In the genomic region with DNA sequence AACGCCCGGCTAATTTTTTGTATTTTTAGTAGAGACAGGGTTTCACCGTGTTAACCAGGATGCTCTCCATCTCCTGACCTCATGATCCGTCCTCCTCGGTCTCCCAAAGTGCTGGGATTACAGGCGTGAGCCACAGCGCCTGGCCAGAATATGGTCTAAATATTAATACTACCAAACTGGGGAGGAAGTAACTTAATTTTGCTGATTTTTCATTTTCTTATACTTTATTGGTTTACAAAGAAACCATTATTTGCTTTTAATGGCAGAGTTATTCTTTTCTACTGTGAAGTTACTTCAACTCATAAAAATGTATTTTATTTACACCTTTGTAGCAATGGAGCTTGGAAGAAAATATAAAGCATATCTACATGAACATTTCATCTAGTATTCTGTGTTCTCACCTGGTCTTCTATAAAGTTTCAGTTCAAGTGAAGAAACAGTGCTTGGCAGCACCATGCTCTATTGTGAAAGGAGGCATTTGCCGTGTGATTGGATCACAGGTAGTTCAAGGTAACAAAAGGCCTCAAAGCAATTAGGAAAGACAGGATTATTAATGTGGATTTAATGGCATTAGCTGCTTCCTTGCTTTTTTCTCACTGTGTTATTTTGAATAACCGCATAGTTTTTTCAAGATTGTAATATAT, we compare ENCODE assay signal across 37 cellular contexts.
"Had no signal": no experiment of that assay in that cellular context is flagged by ENCODE, and none has a peak within 500 bp of the region (broad histone marks: within the 10 kb centered on the region; RNA-seq: fewer than 3 reads in every experiment).

No MANE protein-coding gene starts in this region.

- H3K9me3 Mint-ChIP-seq: activated B cell treated with CpG ODN at 0.5 μM for 24 hours; activated CD4-positive, alpha-beta memory T cell treated with anti-CD3 and anti-CD28 coated beads, Interleukin-2, amount 10 ng/mL, durations not matched to agents 7 days and 5 days; activated naive CD8-positive, alpha-beta T cell treated with anti-CD3 and anti-CD28 coated beads for 36 hours; activated T-cell treated with anti-CD3 and anti-CD28 coated beads, Interleukin-2, amount 50 U/mL, for 72 hours; activated T-helper 17 cell treated with anti-CD3 and anti-CD28 coated beads, Interleukin-2, amount 50 U/mL, for 72 hours had no signal

- ATAC-seq: activated CD8-positive, alpha-beta memory T cell treated with anti-CD3 and anti-CD28 coated beads, Interleukin-2, amount 10 ng/mL, durations not matched to agents 7 days and 5 days; activated T-cell treated with anti-CD3 and anti-CD28 coated beads, Interleukin-2, amount 50 U/mL, for 72 hours; activated T-helper 17 cell treated with anti-CD3 and anti-CD28 coated beads, Interleukin-2, amount 50 U/mL, for 72 hours; Right ventricle myocardium inferior; SK-N-SH treated with all-trans-retinoic acid at 6 μM for 48 hours had no signal

- H3K27me3 ChIP-seq: brain microvascular endothelial cell had no signal

- H3K27ac ChIP-seq: brain microvascular endothelial cell, KMS-11, PC-9, RWPE1, VCaP had no signal

- H3K27ac Mint-ChIP-seq: activated B cell treated with CpG ODN at 0.5 μM for 24 hours; activated CD4-positive, alpha-beta memory T cell treated with anti-CD3 and anti-CD28 coated beads, Interleukin-2, amount 10 ng/mL, durations not matched to agents 7 days and 5 days; activated CD8-positive, alpha-beta memory T cell treated with anti-CD3 and anti-CD28 coated beads, Interleukin-2, amount 10 ng/mL, durations not matched to agents 7 days and 5 days; activated naive CD8-positive, alpha-beta T cell treated with anti-CD3 and anti-CD28 coated beads for 36 hours; activated T-cell treated with anti-CD3 and anti-CD28 coated beads, Interleukin-2, amount 50 U/mL, for 72 hours; activated T-helper 17 cell treated with anti-CD3 and anti-CD28 coated beads, Interleukin-2, amount 50 U/mL, for 72 hours had no signal

- H3K4me2 ChIP-seq: KMS-11, PC-9 had no signal

- H3K4me3 Mint-ChIP-seq: activated B cell treated with CpG ODN at 0.5 μM for 24 hours; activated CD4-positive, alpha-beta memory T cell treated with anti-CD3 and anti-CD28 coated beads, Interleukin-2, amount 10 ng/mL, durations not matched to agents 7 days and 5 days; activated CD8-positive, alpha-beta memory T cell treated with anti-CD3 and anti-CD28 coated beads, Interleukin-2, amount 10 ng/mL, durations not matched to agents 7 days and 5 days; activated naive CD8-positive, alpha-beta T cell treated with anti-CD3 and anti-CD28 coated beads for 36 hours; activated T-cell treated with anti-CD3 and anti-CD28 coated beads, Interleukin-2, amount 50 U/mL, for 72 hours; activated T-helper 17 cell treated with anti-CD3 and anti-CD28 coated beads, Interleukin-2, amount 50 U/mL, for 72 hours had no signal

- H3K27me3 Mint-ChIP-seq: activated B cell treated with CpG ODN at 0.5 μM for 24 hours; activated CD4-positive, alpha-beta memory T cell treated with anti-CD3 and anti-CD28 coated beads, Interleukin-2, amount 10 ng/mL, durations not matched to agents 7 days and 5 days; activated CD8-positive, alpha-beta memory T cell treated with anti-CD3 and anti-CD28 coated beads, Interleukin-2, amount 10 ng/mL, durations not matched to agents 7 days and 5 days; activated naive CD8-positive, alpha-beta T cell treated with anti-CD3 and anti-CD28 coated beads for 36 hours; activated T-helper 17 cell treated with anti-CD3 and anti-CD28 coated beads, Interleukin-2, amount 50 U/mL, for 72 hours had no signal

- H2AFZ ChIP-seq: PC-9 had no signal

- H3K4me1 Mint-ChIP-seq: activated B cell treated with CpG ODN at 0.5 μM for 24 hours; activated CD8-positive, alpha-beta memory T cell treated with anti-CD3 and anti-CD28 coated beads, Interleukin-2, amount 10 ng/mL, durations not matched to agents 7 days and 5 days; activated T-helper 17 cell treated with anti-CD3 and anti-CD28 coated beads, Interleukin-2, amount 50 U/mL, for 72 hours had no signal

- DNase-seq: activated B cell treated with CpG ODN at 0.5 μM for 24 hours; activated CD4-positive, alpha-beta memory T cell treated with anti-CD3 and anti-CD28 coated beads, Interleukin-2, amount 10 ng/mL, durations not matched to agents 7 days and 5 days; activated CD4-positive, alpha-beta T cell treated with anti-CD3 and anti-CD28 coated beads for 48 hours; activated CD4-positive, CD25-positive, alpha-beta regulatory T cell treated with anti-CD3 and anti-CD28 coated beads, Interleukin-2, amount 50 U/mL, for 72 hours; activated CD8-positive, alpha-beta memory T cell treated with anti-CD3 and anti-CD28 coated beads for 24 hours; activated CD8-positive, alpha-beta memory T cell treated with anti-CD3 and anti-CD28 coated beads, Interleukin-2, amount 10 ng/mL, durations not matched to agents 7 days and 5 days; activated effector memory CD4-positive, alpha-beta T cell treated with anti-CD3 and anti-CD28 coated beads, Interleukin-2, amount 50 U/mL, for 16 hours; activated naive CD4-positive, alpha-beta T cell; activated naive CD4-positive, alpha-beta T cell treated with anti-CD3 and anti-CD28 coated beads, Interleukin-2, amount 50 U/mL, for 16 hours; activated naive CD8-positive, alpha-beta T cell treated with anti-CD3 and anti-CD28 coated beads for 36 hours; activated T-cell treated with anti-CD3 and anti-CD28 coated beads, Interleukin-2, amount 50 U/mL, for 1 hour; activated T-cell treated with anti-CD3 and anti-CD28 coated beads, Interleukin-2, amount 50 U/mL, for 72 hours; amniotic stem cell; brain microvascular endothelial cell; central memory CD4-positive, alpha-beta T cell; MM.1S; MV-4-11; NCI-H1092; NCI-H146; NCI-H187 treated with DMSO at 0.1 percent for 48 hours; NCI-H2081; NCI-H2171 treated with DMSO at 0.1 percent for 48 hours; NCI-H2227 treated with DMSO at 0.1 percent for 48 hours; NCI-H446; NCI-H510A treated with DMSO at 0.1 percent for 48 hours; NK-92 treated with Interleukin-12 subunit alpha and Interleukin-12 subunit beta, amount 100 ng/mL, for 24 hours; PC-9; SIG-M5; T-helper 1 cell; T-helper 2 cell; T-helper 9 cell had no signal

- H3K4me3 ChIP-seq: PC-9 had no signal
